21 cellular contexts compared by ENCODE assay signal in the genomic region with DNA sequence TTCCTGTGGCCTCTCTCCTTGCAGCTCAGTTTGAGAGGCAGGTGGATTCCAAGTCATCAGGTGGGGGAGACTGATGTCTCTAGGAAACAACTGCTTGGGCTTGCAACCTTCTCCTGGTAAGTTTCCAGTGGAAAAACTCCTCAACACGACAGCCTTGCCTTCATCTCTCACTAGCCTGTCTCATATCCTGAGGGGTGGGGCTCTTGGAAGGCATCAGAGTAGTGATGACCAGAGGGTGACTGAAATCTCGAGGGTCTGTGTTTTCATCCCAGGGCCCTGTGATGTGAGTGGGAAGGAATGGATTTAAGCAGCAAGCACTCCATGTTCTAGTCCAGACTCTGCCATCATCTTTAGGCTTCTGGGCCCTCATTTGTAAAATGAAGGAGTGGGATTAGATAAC.
DNase-seq lines count a peak whose midpoint lies in the region; ATAC-seq and TF ChIP-seq lines count a peak whose summit lies in the region.
"Had no signal": no experiment of that assay in that cellular context is flagged by ENCODE, and none has a peak within 500 bp of the region (broad histone marks: within the 10 kb centered on the region; RNA-seq: fewer than 3 reads in every experiment).

No MANE protein-coding gene starts in this region.

- intact Hi-C loops in Right ventricle myocardium inferior (cut with DNase I): no loop called here
- intact Hi-C loops in cardiac septum (cut with DNase I): no loop called here

- no peak overlapping the region for H3K27ac ChIP-seq in mesenchymal stem cell (ENCODE audit: low read length, poor library complexity, severe bottlenecking)
- H3K27ac ChIP-seq: C4-2B had no signal

- no peak overlapping the region for H2BK5ac ChIP-seq in mesenchymal stem cell (ENCODE audit: low read depth, low read length, poor library complexity, severe bottlenecking)

- H3K9ac ChIP-seq in mesenchymal stem cell (ENCODE audit: low read length): peak overlapping the region; percentile 57

- WGBS in mesenchymal stem cell: 88% methylated on average over 1 of the region's 2 CpGs

- peaks cover 8% of the 10 kb centered on the region for H3K79me1 ChIP-seq in mesenchymal stem cell (replicated peaks; ENCODE audit: low read length, poor library complexity, severe bottlenecking)

- H3K4me1 ChIP-seq in mesenchymal stem cell (ENCODE audit: control insufficient read depth, insufficient read depth, low read depth, low read length): peaks cover 6% of the 10 kb centered on the region

- no peak overlapping the region for H2BK12ac ChIP-seq in mesenchymal stem cell (ENCODE audit: low read length in 2 of 2)

- H3K4ac ChIP-seq in mesenchymal stem cell (ENCODE audit: low read depth in 1 of 2, low read length in 2 of 2): no peak overlapping the region

- no peak overlapping the region for H2BK120ac ChIP-seq in mesenchymal stem cell (ENCODE audit: low read depth, low read length)

- DNase-seq in Right ventricle myocardium inferior (ENCODE audit: missing footprints) (no peak), cardiac septum (ENCODE audit: low spot score) (no peak), fibroblast of the aortic adventitia (ENCODE audit: low read depth) (peak; percentile 80), mesenchymal stem cell (no peak), NCI-H1048 (lab: John Stamatoyannopoulos, UW) (no peak), RPMI8226 (no peak)
- DNase-seq in activated CD4-positive, alpha-beta T cell treated with anti-CD3 and anti-CD28 coated beads for 1 hour: no peak
- DNase-seq: 8988T, DMS 273 treated with DMSO at 0.1 percent for 48 hours, GF-D8, H9, IMR-90, Karpas-422, MG63, NCI-H1092 treated with DMSO at 0.1 percent for 48 hours, NCI-H2081 treated with DMSO at 0.1 percent for 48 hours, NCI-H510A treated with DMSO at 0.1 percent for 48 hours, NCI-H82, SIG-M5 had no signal

- ATAC-seq in Right ventricle myocardium inferior (peak; percentile 26), HG03135 (IDR thresholded peaks at IDR 0.05; ENCODE audit: unreplicated experiment) (no peak)

- H3K23ac ChIP-seq in mesenchymal stem cell (ENCODE audit: low read length in 2 of 2): no peak overlapping the region

- no peak overlapping the region for H3K18ac ChIP-seq in mesenchymal stem cell (ENCODE audit: low read depth in 1 of 2, low read length in 2 of 2)

- H4K8ac ChIP-seq in mesenchymal stem cell (ENCODE audit: low read length): no peak overlapping the region

- H2BK15ac ChIP-seq in mesenchymal stem cell (ENCODE audit: low read depth, poor library complexity, severe bottlenecking): no peak overlapping the region

- no peak for TF ChIP-seq CTCF in fibroblast of the aortic adventitia (IDR thresholded peaks at IDR 0.05; ENCODE audit: insufficient read depth, low read length)

- peaks cover 30 to 65% of the 10 kb centered on the region in 2 experiments for H3K36me3 ChIP-seq in mesenchymal stem cell (ENCODE audit: control insufficient read depth in 1 of 2, insufficient read depth in 2 of 2, low read depth in 1 of 2, low read length in 2 of 2)
- H3K36me3 ChIP-seq: MG63 had no signal

- H3K27me3 ChIP-seq in mesenchymal stem cell (ENCODE audit: control insufficient read depth in 1 of 2, insufficient read depth in 1 of 2, low read length in 2 of 2): no peaks in the 10 kb centered on the region
- H3K27me3 ChIP-seq: MG63 had no signal

- H3K4me2 ChIP-seq in mesenchymal stem cell (ENCODE audit: low read length, poor library complexity, severe bottlenecking): no peak overlapping the region

- H3K4me3 ChIP-seq in fibroblast of the aortic adventitia (ENCODE audit: low read depth, low read length): no peak overlapping the region
- no peak overlapping the region for H3K4me3 ChIP-seq in mesenchymal stem cell (ENCODE audit: insufficient read depth in 1 of 2, low read depth in 1 of 2, low read length in 2 of 2)
- H3K4me3 ChIP-seq: MG63 had no signal

- H3K9me3 ChIP-seq in mesenchymal stem cell (ENCODE audit: control insufficient read depth, low read length): no peaks in the 10 kb centered on the region
- H3K9me3 ChIP-seq: MG63 had no signal

- H4K91ac ChIP-seq in mesenchymal stem cell (ENCODE audit: low read length): no peak overlapping the region

- no peak overlapping the region for H2AFZ ChIP-seq in mesenchymal stem cell (ENCODE audit: low read depth, low read length)

- H3K14ac ChIP-seq in mesenchymal stem cell (ENCODE audit: low read length in 2 of 2): no peak overlapping the region

- H2AK5ac ChIP-seq in mesenchymal stem cell (ENCODE audit: low read length, severe bottlenecking): no peak overlapping the region
